In the genomic region with DNA sequence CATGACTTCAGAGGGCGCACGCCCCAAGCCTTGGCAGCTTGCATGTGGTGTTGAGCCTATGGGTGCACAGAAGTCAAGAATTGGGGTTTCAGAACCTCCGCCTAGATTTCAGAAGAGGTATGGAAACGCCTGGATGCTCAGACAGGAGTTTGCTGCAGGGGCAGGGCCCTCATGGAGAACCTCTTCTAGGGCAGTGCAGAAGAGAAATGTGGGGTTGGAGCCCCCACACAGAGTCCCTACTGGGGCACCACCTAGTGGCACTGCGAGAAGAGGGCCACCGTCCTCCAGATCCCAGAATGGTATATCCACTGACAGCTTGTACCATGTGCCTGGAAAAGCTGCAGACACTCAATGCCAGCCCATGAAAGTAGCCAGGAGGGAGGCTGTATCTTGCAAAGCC, we compare ENCODE assay signal across 9 cellular contexts. TPM values are rescaled to one million over a fixed set of nuclear protein-coding genes. Genes with fewer than 3 reads are reported as not detected.
"Had no signal": no experiment of that assay in that cellular context is flagged by ENCODE, and none has a peak within 500 bp of the region (broad histone marks: within the 10 kb centered on the region; RNA-seq: fewer than 3 reads in every experiment).

No MANE protein-coding gene starts in this region.

RNA-seq across cellular contexts. Expression of gene CEACAM1, which starts 22.2 kb away (rescaled TPM):
- total RNA-seq: LHCN-M2, SJCRH30 had no signal

RNA-seq across cellular contexts. Expression of gene CEACAM8, which starts 44.2 kb away (rescaled TPM):
- total RNA-seq: LHCN-M2, MCF 10A, NCI-H460, OCI-LY7, PC-9, Right ventricle myocardium inferior, RPMI7951, SJCRH30, SK-MEL-5 had no signal
